Comparison of ENCODE assay signal across 1 cellular context in the genomic region with DNA sequence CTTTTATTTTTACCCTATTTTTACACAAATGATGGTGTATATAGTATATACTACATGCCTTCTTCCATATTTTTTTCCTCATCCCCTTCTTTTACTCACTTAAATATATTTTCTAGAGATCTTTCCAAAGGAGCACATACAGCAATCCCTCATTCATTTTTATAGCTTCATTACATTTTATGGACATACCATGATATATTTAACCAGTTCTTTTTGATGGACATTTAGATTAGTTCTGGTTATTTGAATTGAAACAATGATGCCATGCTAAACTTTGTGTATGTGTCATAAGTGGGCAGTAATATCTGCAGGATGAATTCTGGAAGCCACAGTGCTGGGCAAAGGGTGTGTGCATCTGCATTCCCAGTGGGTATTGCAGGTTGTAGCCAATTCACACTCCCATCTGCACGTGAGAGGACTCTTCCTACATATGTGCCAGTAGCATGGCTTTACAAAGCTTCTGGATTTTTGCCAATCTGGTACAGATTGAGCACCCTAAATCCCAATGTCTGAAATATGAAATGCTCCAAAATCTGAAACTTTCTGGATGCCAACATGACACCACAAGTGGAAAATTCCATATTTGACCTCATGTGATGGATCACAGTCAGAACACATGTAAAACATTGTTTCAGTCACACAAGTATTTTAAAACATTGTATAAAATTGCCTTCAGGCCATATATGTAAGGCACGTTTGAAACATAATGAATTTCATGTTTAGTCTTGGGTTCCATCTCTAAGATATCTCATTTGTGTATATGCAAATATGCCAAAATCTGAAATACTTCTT.
TF ChIP-seq lines count a peak whose summit lies in the region.

No MANE protein-coding gene starts in this region.

TF ChIP-seq in HCT116, 20 proteins besides CTCF, POLR2A, EP300 and RAD21:
- TF ChIP-seq EZH2phosphoT487 (IDR thresholded peaks at IDR 0.05; ENCODE audit: borderline replicate concordance), result no peak
- TF ChIP-seq YY1 (IDR thresholded peaks at IDR 0.05; ENCODE audit: extremely low read depth, insufficient replicate concordance, low read depth, low read length), result no peak
- no peak for TF ChIP-seq CBX3 (IDR thresholded peaks at IDR 0.05; ENCODE audit: low read depth)
- TF ChIP-seq POLR2AphosphoS5 (IDR thresholded peaks at IDR 0.05; ENCODE audit: low read depth, low read length), result no peak
- TF ChIP-seq, protein P1, sequence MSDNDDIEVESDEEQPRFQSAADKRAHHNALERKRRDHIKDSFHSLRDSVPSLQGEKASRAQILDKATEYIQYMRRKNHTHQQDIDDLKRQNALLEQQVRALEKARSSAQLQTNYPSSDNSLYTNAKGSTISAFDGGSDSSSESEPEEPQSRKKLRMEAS (IDR thresholded peaks at IDR 0.05), result no peak
- no peak for TF ChIP-seq EZH2 (IDR thresholded peaks at IDR 0.05)
- TF ChIP-seq CEBPB (IDR thresholded peaks at IDR 0.05; ENCODE audit: low read depth), result no peak
- TF ChIP-seq, protein P2, sequence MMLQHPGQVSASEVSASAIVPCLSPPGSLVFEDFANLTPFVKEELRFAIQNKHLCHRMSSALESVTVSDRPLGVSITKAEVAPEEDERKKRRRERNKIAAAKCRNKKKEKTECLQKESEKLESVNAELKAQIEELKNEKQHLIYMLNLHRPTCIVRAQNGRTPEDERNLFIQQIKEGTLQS (IDR thresholded peaks at IDR 0.05), result no peak
- no peak for TF ChIP-seq SIN3A (IDR thresholded peaks at IDR 0.05; ENCODE audit: low read depth)
TF ChIP-seq in HCT116: peak in this region for 0.
